ENCODE assay signal across 16 cellular contexts in genomic region chr3:69764861-69765260, GRCh38. TPM values are rescaled to one million over a fixed set of nuclear protein-coding genes. Genes with fewer than 3 reads are reported as not detected.
A peak's percentile ranks its signal among the peaks of the same experiment; 100 is the strongest.
DNase-seq lines count a peak whose midpoint lies in the region; ATAC-seq, FAIRE-seq and TF ChIP-seq lines count a peak whose summit lies in the region.
"Had no signal": no experiment of that assay in that cellular context is flagged by ENCODE, and none has a peak within 500 bp of the region (broad histone marks: within the 10 kb centered on the region; RNA-seq: fewer than 3 reads in every experiment).

No MANE protein-coding gene starts in this region.

- H3K4me1 Mint-ChIP-seq in astrocyte (ENCODE audit: low read depth, unreplicated experiment) = peaks cover 46% of the 10 kb centered on the region

- ATAC-seq in HepG2 (no peak), GM21825 (IDR thresholded peaks at IDR 0.05; ENCODE audit: unreplicated experiment) (no peak), GM18870 (IDR thresholded peaks at IDR 0.05; ENCODE audit: unreplicated experiment) (no peak), GM21528 (IDR thresholded peaks at IDR 0.05; ENCODE audit: low FRiP score, unreplicated experiment) (no peak)

- H3K79me2 ChIP-seq in astrocyte (ENCODE audit: insufficient read depth, low read length) (no peaks in the 10 kb centered on the region), HepG2 (ENCODE audit: insufficient read depth, low read length) (no peaks in the 10 kb centered on the region)

- H3K4me2 ChIP-seq in astrocyte (ENCODE audit: low read length) = peak overlapping the region; percentile 32
- no peak overlapping the region for H3K4me2 ChIP-seq in HepG2 (ENCODE audit: low read depth, low read length)

- TF ChIP-seq EP300 in HepG2 (IDR thresholded peaks at IDR 0.05; ENCODE audit: low read depth in 2 of 2, low read length in 2 of 2) (no peak), HepG2 (CRISPR knock-in tag; IDR thresholded peaks at IDR 0.05; ENCODE audit: borderline replicate concordance) (no peak), stomach (IDR thresholded peaks at IDR 0.05) (no peak)

- no peaks in the 10 kb centered on the region for H3K36me3 ChIP-seq in HEK293 (ENCODE audit: control insufficient read depth in 2 of 2, insufficient read depth in 1 of 2, low read length in 2 of 2)
- no peaks in the 10 kb centered on the region for H3K36me3 ChIP-seq in astrocyte (ENCODE audit: insufficient read depth, low read length)
- no peaks in the 10 kb centered on the region for H3K36me3 ChIP-seq in HepG2 (replicated peaks in 1 of 2; ENCODE audit: control insufficient read depth in 1 of 2, insufficient read depth in 2 of 2, low read length in 2 of 2)
- H3K36me3 ChIP-seq in stomach = no peaks in the 10 kb centered on the region

- peak overlapping the region; percentile 75 for H3K27ac Mint-ChIP-seq in astrocyte (ENCODE audit: unreplicated experiment)
- H3K27ac Mint-ChIP-seq: brain had no signal

- H3K36me3 Mint-ChIP-seq in astrocyte (ENCODE audit: low read depth, unreplicated experiment) = peaks cover 2% of the 10 kb centered on the region
- H3K36me3 Mint-ChIP-seq: brain had no signal

- no peak for TF ChIP-seq CTCF in HEK293 (tag by site-specific recombination; IDR thresholded peaks at IDR 0.05)
- no peak for TF ChIP-seq CTCF in astrocyte (IDR thresholded peaks at IDR 0.05; ENCODE audit: insufficient read depth, low read depth, low read length)
- TF ChIP-seq CTCF in HepG2 (CRISPR knock-in tag; IDR thresholded peaks at IDR 0.05) = no peak
- no peak for TF ChIP-seq CTCF in stomach (IDR thresholded peaks at IDR 0.05)

- H3K4me3 Mint-ChIP-seq in astrocyte (ENCODE audit: unreplicated experiment) = no peak overlapping the region

- DNase-seq in astrocyte (ENCODE audit: low read depth) = peak; percentile 40
- no peak for DNase-seq in HepG2 (ENCODE audit: low spot score)
- no peak for DNase-seq in stomach
- no peak for DNase-seq in NCI-H1105 treated with DMSO at 0.1 percent for 48 hours (lab: John Stamatoyannopoulos, UW)
- DNase-seq: midbrain; NK-92 treated with Interleukin-12 subunit alpha and Interleukin-12 subunit beta, amount 100 ng/mL, for 24 hours; stimulated activated CD4-positive, alpha-beta T cell treated with anti-CD3 and anti-CD28 coated beads, Interleukin-12 subunit alpha, Interleukin-12 subunit beta, amount 100 ng/mL, for 4 hours; T1000 had no signal

- no peaks in the 10 kb centered on the region for H3K9me3 Mint-ChIP-seq in astrocyte (ENCODE audit: unreplicated experiment)
- H3K9me3 Mint-ChIP-seq: brain had no signal

- H2AFZ ChIP-seq in astrocyte (ENCODE audit: low read depth, low read length) = no peak overlapping the region
- H2AFZ ChIP-seq in HepG2 (ENCODE audit: low read length) = no peak overlapping the region

- H3K9me3 ChIP-seq in HEK293 (ENCODE audit: control insufficient read depth, insufficient read depth, low read depth, low read length) (no peaks in the 10 kb centered on the region), astrocyte (ENCODE audit: insufficient read depth, low read depth, low read length) (no peaks in the 10 kb centered on the region), HepG2 (ENCODE audit: low read length) (no peaks in the 10 kb centered on the region), stomach (no peaks in the 10 kb centered on the region)

- no peak for TF ChIP-seq POLR2A in HepG2 (IDR thresholded peaks at IDR 0.05; ENCODE audit: insufficient read depth in 1 of 2, low read depth in 2 of 2, low read length in 2 of 2)
- no peak for TF ChIP-seq POLR2A in stomach (IDR thresholded peaks at IDR 0.05)

- H3K9ac ChIP-seq in astrocyte (ENCODE audit: low read length) = no peak overlapping the region
- no peak overlapping the region for H3K9ac ChIP-seq in HepG2 (ENCODE audit: insufficient read depth, low read depth, low read length)

- no peaks in the 10 kb centered on the region for H3K27me3 ChIP-seq in astrocyte (ENCODE audit: insufficient read depth, low read length)
- H3K27me3 ChIP-seq in HepG2 (ENCODE audit: control insufficient read depth in 1 of 2, insufficient read depth in 2 of 2, low read length in 2 of 2) = no peaks in the 10 kb centered on the region
- no peaks in the 10 kb centered on the region for H3K27me3 ChIP-seq in stomach

- CTCF ChIA-PET in HEK293 (lab: Yijun Ruan, JAX) (no interaction called here), HepG2 (lab: Yijun Ruan, JAX; ENCODE audit: low intra/inter-chr PET ratio, low total read pairs) (no interaction called here)

- no TSS peak for BruUV-seq in HepG2 (replicated peaks; lab: Mats Ljungman, UMichigan)

- FAIRE-seq in astrocyte (lab: Jason Lieb, UNC) (no peak), HepG2 (lab: Jason Lieb, UNC) (no peak)
- FAIRE-seq: frontal cortex, GM12891 had no signal

- no peak overlapping the region for H3K4me3 ChIP-seq in HEK293 (ENCODE audit: low read depth, low read length)
- H3K4me3 ChIP-seq in astrocyte (ENCODE audit: insufficient read depth, low read depth, low read length) = no peak overlapping the region
- H3K4me3 ChIP-seq in HepG2 (replicated peaks in 1 of 3; ENCODE audit: insufficient read depth in 1 of 3, low read depth in 2 of 3, low read length in 3 of 3) = no peak overlapping the region
- H3K4me3 ChIP-seq in stomach = no peak overlapping the region

- intact Hi-C loops in HepG2 (cut with micrococcal nuclease; ENCODE audit: unreplicated experiment) = no loop called here
- intact Hi-C loops in stomach (cut with DNase I; ENCODE audit: low total_unique reads) = no loop called here

- 6% methylated on average over 3 of the region's 3 CpGs for WGBS in HepG2 (ENCODE audit: low lambda C conversion rate)
- 62 to 72% (median 65%) methylated on average over 3 of the region's 3 CpGs for WGBS in stomach, 5 donors

- H4K20me1 ChIP-seq in astrocyte (ENCODE audit: insufficient read depth, low read length) = no peaks in the 10 kb centered on the region
- H4K20me1 ChIP-seq in HepG2 (ENCODE audit: insufficient read depth, low read length) = no peaks in the 10 kb centered on the region

- H3K4me1 ChIP-seq in HEK293 (ENCODE audit: control insufficient read depth, insufficient read depth, low read length) = peaks cover 4% of the 10 kb centered on the region; the same call in 1 of the 2 replicates
- peaks cover 26% of the 10 kb centered on the region for H3K4me1 ChIP-seq in astrocyte (ENCODE audit: insufficient read depth, low read length)
- no peaks in the 10 kb centered on the region for H3K4me1 ChIP-seq in HepG2 (ENCODE audit: insufficient read depth, low read length)
- H3K4me1 ChIP-seq in stomach = peaks cover 16 to 65% (median 45%) of the 10 kb centered on the region in 4 donors

- no peak for TF ChIP-seq RAD21 in HepG2 (CRISPR knock-in tag; IDR thresholded peaks at IDR 0.05)

- POLR2A ChIA-PET in HEK293 (lab: Yijun Ruan, JAX) (no interaction called here), HepG2 (lab: Yijun Ruan, JAX) (no interaction called here)

- H3K27me3 Mint-ChIP-seq in astrocyte (ENCODE audit: low read depth, unreplicated experiment) = no peaks in the 10 kb centered on the region
- H3K27me3 Mint-ChIP-seq: brain had no signal

- in situ Hi-C loops in HepG2 (cut with HindIII; ENCODE audit: extremely low pct_ligation_motif_present, low pct_unique_long_range_greater_than_20kb) = no loop called here

- H3K27ac ChIP-seq in HEK293 (ENCODE audit: extremely low read depth, low read depth, low read length) (no peak overlapping the region), astrocyte (ENCODE audit: low read depth, low read length) (no peak overlapping the region), HepG2 (ENCODE audit: extremely low read length, insufficient read depth, low read length) (no peak overlapping the region), stomach (peak overlapping the region in 3 of 5 donors; percentile 21 to 57 (median 46))

TF ChIP-seq in HepG2, 621 proteins besides CTCF, POLR2A, EP300 and RAD21 (continues in another document):
- TF ChIP-seq HBP1 (CRISPR knock-in tag; IDR thresholded peaks at IDR 0.05; ENCODE audit: low read depth) (no peak), MAFF (IDR thresholded peaks at IDR 0.05; ENCODE audit: low read depth, low read length) (peak; percentile 47)

RNA-seq across cellular contexts. Expression of gene MITF, which starts 25.6 kb away (rescaled TPM):
- total RNA-seq in astrocyte (6.0 and 6.2 TPM in 2 replicates), HepG2 (2016; rRNA removed; fragmentation: Illumina TruSeq; extraction: Trizol) (0.14 and 0.38 TPM in 2 replicates), stomach (10 to 100 TPM in 4 of 5 donors, 1 to 10 TPM in 1; 3.5 to 61.3 (median 26.3) TPM)
- not detected in 2 replicates for total RNA-seq in HepG2 (2016; cell fraction: cytosol; rRNA removed; fragmentation: Illumina TruSeq; extraction: Trizol; ENCODE audit: low read depth)
- 0.15 and 0.19 TPM in 2 replicates for total RNA-seq in HepG2 (2016; cell fraction: insoluble cytoplasmic fraction; rRNA removed; fragmentation: Illumina TruSeq; extraction: Trizol)
- total RNA-seq in HepG2 (2016; cell fraction: membrane; rRNA removed; fragmentation: Illumina TruSeq; extraction: Trizol) = 0.34 and 0.37 TPM in 2 replicates
- total RNA-seq in HepG2 (2016; cell fraction: nucleus; rRNA removed; fragmentation: Illumina TruSeq; extraction: Trizol) = 0.50 TPM in 1 of 2 replicates, not detected in the other
- polyA plus RNA-seq in HepG2 (2011; rRNA removed) (0.12 and 0.21 TPM in 2 replicates), stomach (1 to 10 TPM; 3.7 to 8.2 (median 7.3) TPM)
- polyA plus RNA-seq in HepG2 (2011; cell fraction: cytosol; rRNA removed) = 0.06 and 0.11 TPM in 2 replicates
- 0.03 TPM in 1 of 2 replicates, not detected in the other for polyA plus RNA-seq in HepG2 (2011; cell fraction: nucleus; rRNA removed)
- 0.04 and 0.05 TPM in 2 replicates for polyA plus RNA-seq in HepG2 (2012)
- polyA plus RNA-seq in HepG2 (2016; cell fraction: cytosol; fragmentation: Illumina TruSeq; extraction: Trizol; ENCODE audit: low read depth) = 0.07 TPM in 1 of 2 replicates, not detected in the other
- polyA plus RNA-seq in HepG2 (2016; cell fraction: insoluble cytoplasmic fraction; fragmentation: Illumina TruSeq; extraction: Trizol; ENCODE audit: low read depth) = 0.28 TPM in 1 of 2 replicates, not detected in the other
- polyA plus RNA-seq in HepG2 (2016; cell fraction: membrane; fragmentation: Illumina TruSeq; extraction: Trizol; ENCODE audit: low read depth) = 0.06 and 0.34 TPM in 2 replicates
- polyA plus RNA-seq in HepG2 (2016; cell fraction: nucleus; fragmentation: Illumina TruSeq; extraction: Trizol; ENCODE audit: insufficient read depth, low read depth) = 0.29 TPM in 1 of 2 replicates, not detected in the other
- polyA minus RNA-seq in HepG2 (2011; rRNA and poly(A)+ RNA removed; ENCODE audit: low replicate concordance) = 1.6 and 72.3 TPM in 2 replicates
- not detected in 2 replicates for polyA minus RNA-seq in HepG2 (2011; cell fraction: cytosol; rRNA and poly(A)+ RNA removed)
- 0.39 and 1.1 TPM in 2 replicates for polyA minus RNA-seq in HepG2 (2011; cell fraction: nucleus; rRNA and poly(A)+ RNA removed)
- total RNA-seq: HT-29 had no signal

Comparison
In these comparisons a context has a peak if more than half of its experiments do, and no peak if none do; other contexts are left out.
1. H3K27ac ChIP-seq: peak in stomach (3 of 5); none in HEK293 (single experiment), astrocyte (single experiment) and HepG2 (single experiment).